8 cellular contexts compared by ENCODE assay signal in genomic region chr10:22253578-22253882, GRCh38. TPM values are rescaled to one million over a fixed set of nuclear protein-coding genes. Genes with fewer than 3 reads are reported as not detected.
A peak's percentile ranks its signal among the peaks of the same experiment; 100 is the strongest.
DNase-seq lines count a peak whose midpoint lies in the region; ATAC-seq and TF ChIP-seq lines count a peak whose summit lies in the region.

No MANE protein-coding gene starts in this region.

- TF ChIP-seq CTCF in brain (conservative IDR thresholded peaks at IDR 0.05) = no peak

- intact Hi-C loops in left colon (cut with DNase I, micrococcal nuclease) = no loop called here

- H3K9me3 Mint-ChIP-seq in brain = peaks cover 0 to 4% (median 0%) of the 10 kb centered on the region in 5 experiments

- peaks cover 11% of the 10 kb centered on the region for H3K4me1 Mint-ChIP-seq in T-helper 17 cell
- H3K4me1 Mint-ChIP-seq in brain = peaks cover 12% of the 10 kb centered on the region

- H3K27me3 Mint-ChIP-seq in T-helper 17 cell = no peaks in the 10 kb centered on the region
- H3K27me3 Mint-ChIP-seq in brain = peaks cover 93% of the 10 kb centered on the region

- ATAC-seq in T-helper 17 cell (peak; percentile 32), left colon (no peak), HG03457 (IDR thresholded peaks at IDR 0.05; ENCODE audit: unreplicated experiment) (no peak), HG02884 (IDR thresholded peaks at IDR 0.05; ENCODE audit: unreplicated experiment) (no peak), HG03354 (IDR thresholded peaks at IDR 0.05; ENCODE audit: poor library complexity, severe bottlenecking, unreplicated experiment) (no peak)

- H3K27ac Mint-ChIP-seq in T-helper 17 cell (peak overlapping the region; percentile 100), brain (no peak overlapping the region)

- no peaks in the 10 kb centered on the region for H3K9me3 ChIP-seq in T-helper 17 cell (ENCODE audit: control insufficient read depth, low read length, poor library complexity, severe bottlenecking)

- H3K4me3 Mint-ChIP-seq in T-helper 17 cell (peak overlapping the region; percentile 92), brain (peak overlapping the region in 3 of 5 experiments; percentile 77 to 86 (median 83))

- H3K36me3 Mint-ChIP-seq in T-helper 17 cell (ENCODE audit: low read depth) (peaks cover 5% of the 10 kb centered on the region), brain (no peaks in the 10 kb centered on the region)

- DNase-seq in T-helper 17 cell = peak; percentile 29 to 36 (median 34)
- peak; percentile 35 to 41 for DNase-seq in left colon
- peak; percentile 16 to 32 (median 17) for DNase-seq in stimulated activated CD4-positive, alpha-beta T cell treated with anti-CD3 and anti-CD28 coated beads, TNF-alpha, amount 100 ng/mL, for 24 hours (ENCODE audit: low read depth in 3 of 3)
- no peak for DNase-seq in NCI-H128 (lab: John Stamatoyannopoulos, UW; ENCODE audit: unreplicated experiment)

RNA-seq across cellular contexts. Expression of gene EBLN1, which starts 35.7 kb away (rescaled TPM):
- total RNA-seq in T-helper 17 cell = not detected
- not detected for polyA plus RNA-seq in brain (ENCODE audit: insufficient read depth, low read depth, low replicate concordance)
- not detected for total RNA-seq in left colon
